In the genomic region with DNA sequence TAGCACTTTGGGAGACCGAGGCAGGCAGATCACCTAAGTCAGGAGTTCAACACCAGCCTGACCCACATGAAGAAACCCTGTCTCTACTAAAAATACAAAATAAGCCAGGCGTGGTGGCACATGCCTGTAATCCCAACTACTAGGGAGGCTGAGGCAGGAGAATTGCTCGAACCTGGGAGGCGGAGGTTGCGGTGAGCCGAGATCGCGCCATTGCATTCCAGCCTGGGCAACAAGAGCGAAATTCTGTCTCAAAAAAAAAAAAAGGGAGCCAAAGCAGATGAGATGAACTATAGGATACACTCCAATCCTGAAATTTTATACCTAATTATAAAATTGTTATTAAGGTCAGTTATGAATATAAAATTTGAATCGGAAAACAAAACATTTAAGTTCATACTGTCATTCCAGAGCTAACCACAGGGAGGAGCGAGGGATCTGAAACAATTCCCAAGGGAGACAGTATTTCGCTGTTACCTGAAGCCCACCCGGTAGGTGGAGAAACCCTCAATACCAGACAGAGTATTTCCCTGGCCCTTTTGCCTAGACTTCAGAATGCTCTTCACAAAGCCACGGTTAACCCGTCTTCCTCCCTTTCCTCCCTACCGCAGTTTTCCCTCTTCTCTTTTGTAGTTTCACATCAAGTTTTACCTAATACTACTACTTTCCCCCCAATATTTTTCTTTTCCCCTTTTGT, we compare ENCODE assay signal across 1 cellular context.
TF ChIP-seq lines count a peak whose summit lies in the region.

No MANE protein-coding gene starts in this region.

TF ChIP-seq in HepG2, 621 proteins besides CTCF, POLR2A, EP300 and RAD21 (continued from another document and continues in another):
- TF ChIP-seq, protein P1, sequence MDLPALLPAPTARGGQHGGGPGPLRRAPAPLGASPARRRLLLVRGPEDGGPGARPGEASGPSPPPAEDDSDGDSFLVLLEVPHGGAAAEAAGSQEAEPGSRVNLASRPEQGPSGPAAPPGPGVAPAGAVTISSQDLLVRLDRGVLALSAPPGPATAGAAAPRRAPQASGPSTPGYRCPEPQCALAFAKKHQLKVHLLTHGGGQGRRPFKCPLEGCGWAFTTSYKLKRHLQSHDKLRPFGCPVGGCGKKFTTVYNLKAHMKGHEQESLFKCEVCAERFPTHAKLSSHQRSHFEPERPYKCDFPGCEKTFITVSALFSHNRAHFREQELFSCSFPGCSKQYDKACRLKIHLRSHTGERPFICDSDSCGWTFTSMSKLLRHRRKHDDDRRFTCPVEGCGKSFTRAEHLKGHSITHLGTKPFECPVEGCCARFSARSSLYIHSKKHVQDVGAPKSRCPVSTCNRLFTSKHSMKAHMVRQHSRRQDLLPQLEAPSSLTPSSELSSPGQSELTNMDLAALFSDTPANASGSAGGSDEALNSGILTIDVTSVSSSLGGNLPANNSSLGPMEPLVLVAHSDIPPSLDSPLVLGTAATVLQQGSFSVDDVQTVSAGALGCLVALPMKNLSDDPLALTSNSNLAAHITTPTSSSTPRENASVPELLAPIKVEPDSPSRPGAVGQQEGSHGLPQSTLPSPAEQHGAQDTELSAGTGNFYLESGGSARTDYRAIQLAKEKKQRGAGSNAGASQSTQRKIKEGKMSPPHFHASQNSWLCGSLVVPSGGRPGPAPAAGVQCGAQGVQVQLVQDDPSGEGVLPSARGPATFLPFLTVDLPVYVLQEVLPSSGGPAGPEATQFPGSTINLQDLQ (CRISPR knock-in tag; IDR thresholded peaks at IDR 0.05), result no peak
- TF ChIP-seq ATM (IDR thresholded peaks at IDR 0.05; ENCODE audit: borderline replicate concordance), result no peak
- TF ChIP-seq SRSF1 (optimal IDR thresholded peaks at IDR 0.05; ENCODE audit: low read depth, low read length), result no peak
- TF ChIP-seq, protein P2, sequence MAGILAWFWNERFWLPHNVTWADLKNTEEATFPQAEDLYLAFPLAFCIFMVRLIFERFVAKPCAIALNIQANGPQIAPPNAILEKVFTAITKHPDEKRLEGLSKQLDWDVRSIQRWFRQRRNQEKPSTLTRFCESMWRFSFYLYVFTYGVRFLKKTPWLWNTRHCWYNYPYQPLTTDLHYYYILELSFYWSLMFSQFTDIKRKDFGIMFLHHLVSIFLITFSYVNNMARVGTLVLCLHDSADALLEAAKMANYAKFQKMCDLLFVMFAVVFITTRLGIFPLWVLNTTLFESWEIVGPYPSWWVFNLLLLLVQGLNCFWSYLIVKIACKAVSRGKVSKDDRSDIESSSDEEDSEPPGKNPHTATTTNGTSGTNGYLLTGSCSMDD (CRISPR knock-in tag; IDR thresholded peaks at IDR 0.05), result no peak
- TF ChIP-seq, protein P3, sequence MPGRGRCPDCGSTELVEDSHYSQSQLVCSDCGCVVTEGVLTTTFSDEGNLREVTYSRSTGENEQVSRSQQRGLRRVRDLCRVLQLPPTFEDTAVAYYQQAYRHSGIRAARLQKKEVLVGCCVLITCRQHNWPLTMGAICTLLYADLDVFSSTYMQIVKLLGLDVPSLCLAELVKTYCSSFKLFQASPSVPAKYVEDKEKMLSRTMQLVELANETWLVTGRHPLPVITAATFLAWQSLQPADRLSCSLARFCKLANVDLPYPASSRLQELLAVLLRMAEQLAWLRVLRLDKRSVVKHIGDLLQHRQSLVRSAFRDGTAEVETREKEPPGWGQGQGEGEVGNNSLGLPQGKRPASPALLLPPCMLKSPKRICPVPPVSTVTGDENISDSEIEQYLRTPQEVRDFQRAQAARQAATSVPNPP (CRISPR knock-in tag; IDR thresholded peaks at IDR 0.05), result no peak
- TF ChIP-seq DNMT1 (CRISPR knock-in tag; IDR thresholded peaks at IDR 0.05), result no peak
- TF ChIP-seq, protein P4, sequence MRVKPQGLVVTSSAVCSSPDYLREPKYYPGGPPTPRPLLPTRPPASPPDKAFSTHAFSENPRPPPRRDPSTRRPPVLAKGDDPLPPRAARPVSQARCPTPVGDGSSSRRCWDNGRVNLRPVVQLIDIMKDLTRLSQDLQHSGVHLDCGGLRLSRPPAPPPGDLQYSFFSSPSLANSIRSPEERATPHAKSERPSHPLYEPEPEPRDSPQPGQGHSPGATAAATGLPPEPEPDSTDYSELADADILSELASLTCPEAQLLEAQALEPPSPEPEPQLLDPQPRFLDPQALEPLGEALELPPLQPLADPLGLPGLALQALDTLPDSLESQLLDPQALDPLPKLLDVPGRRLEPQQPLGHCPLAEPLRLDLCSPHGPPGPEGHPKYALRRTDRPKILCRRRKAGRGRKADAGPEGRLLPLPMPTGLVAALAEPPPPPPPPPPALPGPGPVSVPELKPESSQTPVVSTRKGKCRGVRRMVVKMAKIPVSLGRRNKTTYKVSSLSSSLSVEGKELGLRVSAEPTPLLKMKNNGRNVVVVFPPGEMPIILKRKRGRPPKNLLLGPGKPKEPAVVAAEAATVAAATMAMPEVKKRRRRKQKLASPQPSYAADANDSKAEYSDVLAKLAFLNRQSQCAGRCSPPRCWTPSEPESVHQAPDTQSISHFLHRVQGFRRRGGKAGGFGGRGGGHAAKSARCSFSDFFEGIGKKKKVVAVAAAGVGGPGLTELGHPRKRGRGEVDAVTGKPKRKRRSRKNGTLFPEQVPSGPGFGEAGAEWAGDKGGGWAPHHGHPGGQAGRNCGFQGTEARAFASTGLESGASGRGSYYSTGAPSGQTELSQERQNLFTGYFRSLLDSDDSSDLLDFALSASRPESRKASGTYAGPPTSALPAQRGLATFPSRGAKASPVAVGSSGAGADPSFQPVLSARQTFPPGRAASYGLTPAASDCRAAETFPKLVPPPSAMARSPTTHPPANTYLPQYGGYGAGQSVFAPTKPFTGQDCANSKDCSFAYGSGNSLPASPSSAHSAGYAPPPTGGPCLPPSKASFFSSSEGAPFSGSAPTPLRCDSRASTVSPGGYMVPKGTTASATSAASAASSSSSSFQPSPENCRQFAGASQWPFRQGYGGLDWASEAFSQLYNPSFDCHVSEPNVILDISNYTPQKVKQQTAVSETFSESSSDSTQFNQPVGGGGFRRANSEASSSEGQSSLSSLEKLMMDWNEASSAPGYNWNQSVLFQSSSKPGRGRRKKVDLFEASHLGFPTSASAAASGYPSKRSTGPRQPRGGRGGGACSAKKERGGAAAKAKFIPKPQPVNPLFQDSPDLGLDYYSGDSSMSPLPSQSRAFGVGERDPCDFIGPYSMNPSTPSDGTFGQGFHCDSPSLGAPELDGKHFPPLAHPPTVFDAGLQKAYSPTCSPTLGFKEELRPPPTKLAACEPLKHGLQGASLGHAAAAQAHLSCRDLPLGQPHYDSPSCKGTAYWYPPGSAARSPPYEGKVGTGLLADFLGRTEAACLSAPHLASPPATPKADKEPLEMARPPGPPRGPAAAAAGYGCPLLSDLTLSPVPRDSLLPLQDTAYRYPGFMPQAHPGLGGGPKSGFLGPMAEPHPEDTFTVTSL (CRISPR knock-in tag; IDR thresholded peaks at IDR 0.05; ENCODE audit: borderline replicate concordance), result no peak
- no peak for TF ChIP-seq WIZ (CRISPR knock-in tag; IDR thresholded peaks at IDR 0.05)
- TF ChIP-seq ZFP37 (CRISPR knock-in tag; IDR thresholded peaks at IDR 0.05; ENCODE audit: borderline replicate concordance), result no peak
- TF ChIP-seq NFYC (CRISPR knock-in tag; IDR thresholded peaks at IDR 0.05), result no peak
- no peak for TF ChIP-seq TP53 (CRISPR knock-in tag; conservative IDR thresholded peaks at IDR 0.05)
- no peak for TF ChIP-seq LCORL (IDR thresholded peaks at IDR 0.05)
- TF ChIP-seq LCORL (CRISPR knock-in tag; IDR thresholded peaks at IDR 0.05), result peak; percentile 39; the same call in 1 of the 2 replicates
- TF ChIP-seq IKZF4 (CRISPR knock-in tag; IDR thresholded peaks at IDR 0.05; ENCODE audit: borderline replicate concordance, low read depth, not compliant biosample characterization), result no peak
- TF ChIP-seq SRSF4 (IDR thresholded peaks at IDR 0.05; ENCODE audit: low read depth, low read length, poor library complexity, severe bottlenecking), result no peak
- TF ChIP-seq, protein P5, sequence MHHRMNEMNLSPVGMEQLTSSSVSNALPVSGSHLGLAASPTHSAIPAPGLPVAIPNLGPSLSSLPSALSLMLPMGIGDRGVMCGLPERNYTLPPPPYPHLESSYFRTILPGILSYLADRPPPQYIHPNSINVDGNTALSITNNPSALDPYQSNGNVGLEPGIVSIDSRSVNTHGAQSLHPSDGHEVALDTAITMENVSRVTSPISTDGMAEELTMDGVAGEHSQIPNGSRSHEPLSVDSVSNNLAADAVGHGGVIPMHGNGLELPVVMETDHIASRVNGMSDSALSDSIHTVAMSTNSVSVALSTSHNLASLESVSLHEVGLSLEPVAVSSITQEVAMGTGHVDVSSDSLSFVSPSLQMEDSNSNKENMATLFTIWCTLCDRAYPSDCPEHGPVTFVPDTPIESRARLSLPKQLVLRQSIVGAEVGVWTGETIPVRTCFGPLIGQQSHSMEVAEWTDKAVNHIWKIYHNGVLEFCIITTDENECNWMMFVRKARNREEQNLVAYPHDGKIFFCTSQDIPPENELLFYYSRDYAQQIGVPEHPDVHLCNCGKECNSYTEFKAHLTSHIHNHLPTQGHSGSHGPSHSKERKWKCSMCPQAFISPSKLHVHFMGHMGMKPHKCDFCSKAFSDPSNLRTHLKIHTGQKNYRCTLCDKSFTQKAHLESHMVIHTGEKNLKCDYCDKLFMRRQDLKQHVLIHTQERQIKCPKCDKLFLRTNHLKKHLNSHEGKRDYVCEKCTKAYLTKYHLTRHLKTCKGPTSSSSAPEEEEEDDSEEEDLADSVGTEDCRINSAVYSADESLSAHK (CRISPR knock-in tag; IDR thresholded peaks at IDR 0.05; ENCODE audit: borderline replicate concordance), result no peak
- TF ChIP-seq, protein P6, sequence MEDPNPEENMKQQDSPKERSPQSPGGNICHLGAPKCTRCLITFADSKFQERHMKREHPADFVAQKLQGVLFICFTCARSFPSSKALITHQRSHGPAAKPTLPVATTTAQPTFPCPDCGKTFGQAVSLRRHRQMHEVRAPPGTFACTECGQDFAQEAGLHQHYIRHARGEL (CRISPR knock-in tag; IDR thresholded peaks at IDR 0.05), result no peak
- TF ChIP-seq, protein P7, sequence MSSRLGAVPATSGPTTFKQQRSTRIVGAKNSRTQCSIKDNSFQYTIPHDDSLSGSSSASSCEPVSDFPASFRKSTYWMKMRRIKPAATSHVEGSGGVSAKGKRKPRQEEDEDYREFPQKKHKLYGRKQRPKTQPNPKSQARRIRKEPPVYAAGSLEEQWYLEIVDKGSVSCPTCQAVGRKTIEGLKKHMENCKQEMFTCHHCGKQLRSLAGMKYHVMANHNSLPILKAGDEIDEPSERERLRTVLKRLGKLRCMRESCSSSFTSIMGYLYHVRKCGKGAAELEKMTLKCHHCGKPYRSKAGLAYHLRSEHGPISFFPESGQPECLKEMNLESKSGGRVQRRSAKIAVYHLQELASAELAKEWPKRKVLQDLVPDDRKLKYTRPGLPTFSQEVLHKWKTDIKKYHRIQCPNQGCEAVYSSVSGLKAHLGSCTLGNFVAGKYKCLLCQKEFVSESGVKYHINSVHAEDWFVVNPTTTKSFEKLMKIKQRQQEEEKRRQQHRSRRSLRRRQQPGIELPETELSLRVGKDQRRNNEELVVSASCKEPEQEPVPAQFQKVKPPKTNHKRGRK (CRISPR knock-in tag; IDR thresholded peaks at IDR 0.05), result no peak
- TF ChIP-seq, protein P8, sequence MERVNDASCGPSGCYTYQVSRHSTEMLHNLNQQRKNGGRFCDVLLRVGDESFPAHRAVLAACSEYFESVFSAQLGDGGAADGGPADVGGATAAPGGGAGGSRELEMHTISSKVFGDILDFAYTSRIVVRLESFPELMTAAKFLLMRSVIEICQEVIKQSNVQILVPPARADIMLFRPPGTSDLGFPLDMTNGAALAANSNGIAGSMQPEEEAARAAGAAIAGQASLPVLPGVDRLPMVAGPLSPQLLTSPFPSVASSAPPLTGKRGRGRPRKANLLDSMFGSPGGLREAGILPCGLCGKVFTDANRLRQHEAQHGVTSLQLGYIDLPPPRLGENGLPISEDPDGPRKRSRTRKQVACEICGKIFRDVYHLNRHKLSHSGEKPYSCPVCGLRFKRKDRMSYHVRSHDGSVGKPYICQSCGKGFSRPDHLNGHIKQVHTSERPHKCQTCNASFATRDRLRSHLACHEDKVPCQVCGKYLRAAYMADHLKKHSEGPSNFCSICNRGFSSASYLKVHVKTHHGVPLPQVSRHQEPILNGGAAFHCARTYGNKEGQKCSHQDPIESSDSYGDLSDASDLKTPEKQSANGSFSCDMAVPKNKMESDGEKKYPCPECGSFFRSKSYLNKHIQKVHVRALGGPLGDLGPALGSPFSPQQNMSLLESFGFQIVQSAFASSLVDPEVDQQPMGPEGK (CRISPR knock-in tag; IDR thresholded peaks at IDR 0.05), result peak; percentile 26; the same call in 1 of the 2 replicates
- no peak for TF ChIP-seq ZNF253 (CRISPR knock-in tag; IDR thresholded peaks at IDR 0.05; ENCODE audit: borderline replicate concordance)
- TF ChIP-seq ZBTB1 (CRISPR knock-in tag; IDR thresholded peaks at IDR 0.05; ENCODE audit: borderline replicate concordance), result no peak
- TF ChIP-seq ZNF333 (CRISPR knock-in tag; IDR thresholded peaks at IDR 0.05; ENCODE audit: borderline replicate concordance), result no peak
- TF ChIP-seq, protein P9, sequence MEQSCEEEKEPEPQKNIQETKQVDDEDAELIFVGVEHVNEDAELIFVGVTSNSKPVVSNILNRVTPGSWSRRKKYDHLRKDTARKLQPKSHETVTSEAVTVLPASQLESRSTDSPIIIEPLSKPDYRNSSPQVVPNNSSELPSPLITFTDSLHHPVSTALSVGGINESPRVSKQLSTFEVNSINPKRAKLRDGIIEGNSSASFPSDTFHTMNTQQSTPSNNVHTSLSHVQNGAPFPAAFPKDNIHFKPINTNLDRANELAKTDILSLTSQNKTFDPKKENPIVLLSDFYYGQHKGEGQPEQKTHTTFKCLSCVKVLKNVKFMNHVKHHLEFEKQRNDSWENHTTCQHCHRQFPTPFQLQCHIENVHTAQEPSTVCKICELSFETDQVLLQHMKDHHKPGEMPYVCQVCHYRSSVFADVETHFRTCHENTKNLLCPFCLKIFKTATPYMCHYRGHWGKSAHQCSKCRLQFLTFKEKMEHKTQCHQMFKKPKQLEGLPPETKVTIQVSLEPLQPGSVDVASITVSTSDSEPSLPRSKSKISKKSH (CRISPR knock-in tag; IDR thresholded peaks at IDR 0.05; ENCODE audit: borderline replicate concordance), result no peak
- TF ChIP-seq ZNF776 (CRISPR knock-in tag; IDR thresholded peaks at IDR 0.05), result no peak
- TF ChIP-seq, protein P10, sequence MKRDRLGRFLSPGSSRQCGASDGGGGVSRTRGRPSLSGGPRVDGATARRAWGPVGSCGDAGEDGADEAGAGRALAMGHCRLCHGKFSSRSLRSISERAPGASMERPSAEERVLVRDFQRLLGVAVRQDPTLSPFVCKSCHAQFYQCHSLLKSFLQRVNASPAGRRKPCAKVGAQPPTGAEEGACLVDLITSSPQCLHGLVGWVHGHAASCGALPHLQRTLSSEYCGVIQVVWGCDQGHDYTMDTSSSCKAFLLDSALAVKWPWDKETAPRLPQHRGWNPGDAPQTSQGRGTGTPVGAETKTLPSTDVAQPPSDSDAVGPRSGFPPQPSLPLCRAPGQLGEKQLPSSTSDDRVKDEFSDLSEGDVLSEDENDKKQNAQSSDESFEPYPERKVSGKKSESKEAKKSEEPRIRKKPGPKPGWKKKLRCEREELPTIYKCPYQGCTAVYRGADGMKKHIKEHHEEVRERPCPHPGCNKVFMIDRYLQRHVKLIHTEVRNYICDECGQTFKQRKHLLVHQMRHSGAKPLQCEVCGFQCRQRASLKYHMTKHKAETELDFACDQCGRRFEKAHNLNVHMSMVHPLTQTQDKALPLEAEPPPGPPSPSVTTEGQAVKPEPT (CRISPR knock-in tag; IDR thresholded peaks at IDR 0.05; ENCODE audit: low read depth), result no peak
- TF ChIP-seq, protein P11, sequence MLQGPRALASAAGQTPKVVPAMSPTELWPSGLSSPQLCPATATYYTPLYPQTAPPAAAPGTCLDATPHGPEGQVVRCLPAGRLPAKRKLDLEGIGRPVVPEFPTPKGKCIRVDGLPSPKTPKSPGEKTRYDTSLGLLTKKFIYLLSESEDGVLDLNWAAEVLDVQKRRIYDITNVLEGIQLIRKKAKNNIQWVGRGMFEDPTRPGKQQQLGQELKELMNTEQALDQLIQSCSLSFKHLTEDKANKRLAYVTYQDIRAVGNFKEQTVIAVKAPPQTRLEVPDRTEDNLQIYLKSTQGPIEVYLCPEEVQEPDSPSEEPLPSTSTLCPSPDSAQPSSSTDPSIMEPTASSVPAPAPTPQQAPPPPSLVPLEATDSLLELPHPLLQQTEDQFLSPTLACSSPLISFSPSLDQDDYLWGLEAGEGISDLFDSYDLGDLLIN (CRISPR knock-in tag; IDR thresholded peaks at IDR 0.05; ENCODE audit: borderline replicate concordance), result no peak
- no peak for TF ChIP-seq SMAD9 (CRISPR knock-in tag; IDR thresholded peaks at IDR 0.05)
- TF ChIP-seq ZNF879 (CRISPR knock-in tag; IDR thresholded peaks at IDR 0.05), result no peak
